16 cellular contexts compared by ENCODE assay signal in the genomic region with DNA sequence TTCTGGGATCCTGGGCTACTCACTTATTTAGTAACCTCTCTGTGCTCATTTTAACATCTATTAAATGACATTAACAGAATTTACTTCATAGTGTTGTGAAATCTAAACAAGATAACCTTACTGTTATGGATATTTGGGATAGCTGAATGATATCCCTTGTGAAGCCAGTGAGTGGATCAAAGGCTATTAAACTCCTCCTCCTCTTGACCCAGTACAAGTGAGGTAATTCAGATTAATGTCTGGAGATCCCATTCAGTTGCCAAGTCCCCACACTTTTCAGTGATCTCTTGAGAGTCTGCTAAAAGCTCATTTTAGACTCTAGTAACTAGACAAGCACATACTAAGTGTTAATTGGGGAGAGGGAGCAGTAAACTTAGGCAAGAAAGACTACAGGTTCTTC. TPM values are rescaled to one million over a fixed set of nuclear protein-coding genes. Genes with fewer than 3 reads are reported as not detected.
DNase-seq lines count a peak whose midpoint lies in the region; ATAC-seq, FAIRE-seq and TF ChIP-seq lines count a peak whose summit lies in the region.
"Had no signal": no experiment of that assay in that cellular context is flagged by ENCODE, and none has a peak within 500 bp of the region (broad histone marks: within the 10 kb centered on the region; RNA-seq: fewer than 3 reads in every experiment).

No MANE protein-coding gene starts in this region.

- H3K18ac ChIP-seq in trophoblast cell (ENCODE audit: low read length): no peak overlapping the region

- no peak overlapping the region for H2AK5ac ChIP-seq in trophoblast cell (ENCODE audit: low read length)

- no peaks in the 10 kb centered on the region for H3K79me1 ChIP-seq in trophoblast cell (ENCODE audit: low read length)

- H4K8ac ChIP-seq in trophoblast cell (ENCODE audit: low read depth, low read length): no peak overlapping the region

- no peak overlapping the region for H2BK5ac ChIP-seq in trophoblast cell (ENCODE audit: low read depth, low read length, poor library complexity)

- no peak overlapping the region for H4K12ac ChIP-seq in trophoblast cell (ENCODE audit: low read depth, low read length)

- no peak overlapping the region for H3K4me2 ChIP-seq in trophoblast cell (ENCODE audit: low read length)

- TF ChIP-seq CTCF in RWPE2 (IDR thresholded peaks at IDR 0.05; ENCODE audit: poor library complexity, severe bottlenecking) (no peak), fibroblast of mammary gland (conservative IDR thresholded peaks at IDR 0.05; ENCODE audit: control insufficient read depth, insufficient read depth, low read depth, low read length) (no peak)

- no peak overlapping the region for H3K4ac ChIP-seq in trophoblast cell (ENCODE audit: low read depth, low read length)

- no peaks in the 10 kb centered on the region for H3K27me3 Mint-ChIP-seq in activated T-cell treated with anti-CD3 and anti-CD28 coated beads, Interleukin-2, amount 50 U/mL, for 72 hours (ENCODE audit: low read depth)

- H3K9me3 ChIP-seq in RWPE2 (ENCODE audit: severe bottlenecking) (no peaks in the 10 kb centered on the region), subcutaneous abdominal adipose tissue (ENCODE audit: control insufficient read depth in 5 of 5, low read length in 5 of 5) (no peaks in the 10 kb centered on the region), trophoblast cell (ENCODE audit: insufficient read depth, low read depth, low read length) (no peaks in the 10 kb centered on the region)
- H3K9me3 ChIP-seq: sigmoid colon, tibial nerve had no signal

- no peak overlapping the region for H4K91ac ChIP-seq in trophoblast cell (ENCODE audit: low read depth, low read length)

- 0 out of 2 replicates have a peak, but pooled peaks cover 3% of the 10 kb centered on the region for H3K36me3 ChIP-seq in RWPE2 (ENCODE audit: low read depth)
- no peaks in the 10 kb centered on the region for H3K36me3 ChIP-seq in subcutaneous abdominal adipose tissue (ENCODE audit: control insufficient read depth in 5 of 5, insufficient read depth in 5 of 5, low read length in 5 of 5)
- no peaks in the 10 kb centered on the region for H3K36me3 ChIP-seq in trophoblast cell (ENCODE audit: control insufficient read depth in 1 of 2, insufficient read depth in 2 of 2, low read length in 2 of 2)
- H3K36me3 ChIP-seq: brain microvascular endothelial cell, sigmoid colon, tibial nerve had no signal

- H3K36me3 Mint-ChIP-seq in activated T-cell treated with anti-CD3 and anti-CD28 coated beads, Interleukin-2, amount 50 U/mL, for 72 hours (ENCODE audit: insufficient read depth in 2 of 2): peaks cover 2 to 8% of the 10 kb centered on the region in 2 donors

- no peaks in the 10 kb centered on the region for H3K27me3 ChIP-seq in RWPE2 (ENCODE audit: insufficient read depth, poor library complexity, severe bottlenecking)
- H3K27me3 ChIP-seq in subcutaneous abdominal adipose tissue (ENCODE audit: control insufficient read depth in 5 of 5, insufficient read depth in 4 of 5, low read length in 5 of 5): no peaks in the 10 kb centered on the region
- no peaks in the 10 kb centered on the region for H3K27me3 ChIP-seq in trophoblast cell (ENCODE audit: insufficient read depth, low read length)
- H3K27me3 ChIP-seq: brain microvascular endothelial cell, sigmoid colon, tibial nerve had no signal

- no peaks in the 10 kb centered on the region for H3K79me2 ChIP-seq in trophoblast cell (ENCODE audit: control insufficient read depth, insufficient read depth, low read length, poor library complexity)

- ATAC-seq in activated T-cell treated with anti-CD3 and anti-CD28 coated beads, Interleukin-2, amount 50 U/mL, for 72 hours (replicated peaks in 1 of 2): no peak
- ATAC-seq in RWPE2 (ENCODE audit: low read depth) (no peak), GM18861 (IDR thresholded peaks at IDR 0.05; ENCODE audit: unreplicated experiment) (no peak)

- peaks cover 4 to 5% of the 10 kb centered on the region in 2 donors for H3K9me3 Mint-ChIP-seq in activated T-cell treated with anti-CD3 and anti-CD28 coated beads, Interleukin-2, amount 50 U/mL, for 72 hours

- H3K4me1 ChIP-seq in RWPE2 (ENCODE audit: insufficient read depth, poor library complexity, severe bottlenecking): peaks cover 60% of the 10 kb centered on the region
- H3K4me1 ChIP-seq in subcutaneous abdominal adipose tissue (ENCODE audit: control insufficient read depth in 5 of 5, insufficient read depth in 5 of 5, low read length in 5 of 5): peaks cover 0 to 26% (median 24%) of the 10 kb centered on the region in 5 donors
- H3K4me1 ChIP-seq in trophoblast cell (ENCODE audit: control insufficient read depth in 1 of 2, insufficient read depth in 2 of 2, low read length in 2 of 2): no peaks in the 10 kb centered on the region

- H3K4me3 ChIP-seq in RWPE2 (ENCODE audit: severe bottlenecking) (no peak overlapping the region), fibroblast of mammary gland (ENCODE audit: control insufficient read depth, low read depth, low read length) (no peak overlapping the region), subcutaneous abdominal adipose tissue (ENCODE audit: low read depth in 1 of 5, low read length in 5 of 5) (no peak overlapping the region), trophoblast cell (ENCODE audit: low read depth, low read length) (no peak overlapping the region)
- H3K4me3 ChIP-seq: sigmoid colon, tibial nerve had no signal

- peak overlapping the region; percentile 22 for H3K27ac Mint-ChIP-seq in activated T-cell treated with anti-CD3 and anti-CD28 coated beads, Interleukin-2, amount 50 U/mL, for 72 hours

- no peak overlapping the region for H2AFZ ChIP-seq in trophoblast cell (ENCODE audit: insufficient read depth, low read length, poor library complexity)

- H2BK120ac ChIP-seq in trophoblast cell (ENCODE audit: insufficient read depth, low read length, poor library complexity): no peak overlapping the region

- no peak for FAIRE-seq in frontal cortex (lab: Jason Lieb, UNC)
- FAIRE-seq: endothelial cell of umbilical vein had no signal

- no peak overlapping the region for H2BK12ac ChIP-seq in trophoblast cell (ENCODE audit: low read length)

- no peak overlapping the region for H3K23ac ChIP-seq in trophoblast cell (ENCODE audit: low read length)

- no peak for DNase-seq in activated T-cell treated with anti-CD3 and anti-CD28 coated beads, Interleukin-2, amount 50 U/mL, for 72 hours
- no peak for DNase-seq in activated T-cell treated with anti-CD3 and anti-CD28 coated beads for 4 hours
- DNase-seq in RWPE2 (ENCODE audit: low spot score): no peak
- DNase-seq in fibroblast of mammary gland (ENCODE audit: low read depth): peak; percentile 54
- no peak for DNase-seq in frontal cortex (ENCODE audit: low spot score in 2 of 2)
- no peak for DNase-seq in trophoblast cell
- DNase-seq: activated T-cell treated with anti-CD3 and anti-CD28 coated beads, Interleukin-2, amount 50 U/mL, for 1 hour; brain microvascular endothelial cell; KG1; NCI-H2081 treated with DMSO at 0.1 percent for 48 hours; sigmoid colon; T-helper 9 cell had no signal

- H3K4me3 Mint-ChIP-seq in activated T-cell treated with anti-CD3 and anti-CD28 coated beads, Interleukin-2, amount 50 U/mL, for 72 hours: peak overlapping the region in 1 of 2 donors; percentile 0

- no peak overlapping the region for H3K14ac ChIP-seq in trophoblast cell (ENCODE audit: low read length)

- H3K4me1 Mint-ChIP-seq in activated T-cell treated with anti-CD3 and anti-CD28 coated beads, Interleukin-2, amount 50 U/mL, for 72 hours (ENCODE audit: low read depth): peaks cover 84% of the 10 kb centered on the region

- H3K9ac ChIP-seq in subcutaneous abdominal adipose tissue (ENCODE audit: low read length in 5 of 5): peak overlapping the region in 1 of 5 donors; percentile 27
- no peak overlapping the region for H3K9ac ChIP-seq in trophoblast cell (ENCODE audit: low read length)

- H3K27ac ChIP-seq in RWPE2 (ENCODE audit: poor library complexity, severe bottlenecking) (peak overlapping the region; percentile 14), subcutaneous abdominal adipose tissue (ENCODE audit: low read depth, low read length) (peak overlapping the region; percentile 47), trophoblast cell (ENCODE audit: low read depth, low read length) (no peak overlapping the region)
- H3K27ac ChIP-seq: brain microvascular endothelial cell had no signal

RNA-seq across cellular contexts. Expression of gene ANKRD28, which starts 2.5 kb away (rescaled TPM):
- 10 to 100 TPM; 45.3 to 46.1 TPM for total RNA-seq in activated T-cell treated with anti-CD3 and anti-CD28 coated beads, Interleukin-2, amount 50 U/mL, for 72 hours
- 84.8 TPM for total RNA-seq in frontal cortex
- polyA plus RNA-seq in trophoblast cell (2013): 9.4 and 9.7 TPM in 2 replicates
